In genomic region chr3:139258276-139258675, GRCh38 we compare ENCODE assay signal across 6 cellular contexts.
"Had no signal": no experiment of that assay in that cellular context is flagged by ENCODE, and none has a peak within 500 bp of the region (broad histone marks: within the 10 kb centered on the region; RNA-seq: fewer than 3 reads in every experiment).

No MANE protein-coding gene starts in this region.

- H3K9me3 Mint-ChIP-seq: GM23338, H9 had no signal

- H3K4me3 ChIP-seq: GM23338 had no signal

- DNase-seq: H9, HCEC 1CT had no signal

- H3K4me3 Mint-ChIP-seq: GM23338, H9, IgD-negative memory B cell had no signal

- H3K27ac ChIP-seq: HL-60 had no signal

- ATAC-seq: GM23338, HepG2 had no signal

- H3K4me1 Mint-ChIP-seq: IgD-negative memory B cell had no signal

- H3K27ac Mint-ChIP-seq: GM23338, H9, IgD-negative memory B cell had no signal
